Comparison of ENCODE assay signal across 8 cellular contexts in genomic region chr10:6347391-6347951, GRCh38.
DNase-seq lines count a peak whose midpoint lies in the region; ATAC-seq lines count a peak whose summit lies in the region.

No MANE protein-coding gene starts in this region.

- DNase-seq in activated CD4-positive, alpha-beta T cell treated with anti-CD3 and anti-CD28 coated beads, Interleukin-2, amount 50 U/mL, for 24 hours (ENCODE audit: low read depth in 1 of 2, low spot score in 1 of 2): peak; percentile 22 to 50
- DNase-seq in fibroblast of peridontal ligament (ENCODE audit: extremely low read depth) (peak; percentile 8), DMS53 (lab: John Stamatoyannopoulos, UW) (no peak), Right ventricle myocardium inferior (ENCODE audit: missing footprints) (no peak)
- peak; percentile 32 for DNase-seq in stimulated activated CD8-positive, alpha-beta memory T cell treated with anti-CD3 and anti-CD28 coated beads, Interleukin-12 subunit alpha, Interleukin-12 subunit beta, amount 100 ng/mL, for 4 hours (ENCODE audit: low read depth)

- ATAC-seq in GM19023 (IDR thresholded peaks at IDR 0.05; ENCODE audit: unreplicated experiment) (peak; percentile 18), HG03280 (IDR thresholded peaks at IDR 0.05; ENCODE audit: unreplicated experiment) (peak; percentile 16), Right ventricle myocardium inferior (no peak), esophagus mucosa (no peak)

- intact Hi-C loops in Right ventricle myocardium inferior (cut with DNase I): no loop called here

Comparison
In these comparisons a context has a peak if more than half of its experiments do, and no peak if none do; other contexts are left out.
1. ATAC-seq: peak in GM19023 (single experiment) and HG03280 (single experiment); none in Right ventricle myocardium inferior (single experiment) and esophagus mucosa (single experiment).
2. DNase-seq: peak in activated CD4-positive, alpha-beta T cell treated with anti-CD3 and anti-CD28 coated beads, Interleukin-2, amount 50 U/mL, for 24 hours (2 of 2), fibroblast of peridontal ligament (single experiment) and stimulated activated CD8-positive, alpha-beta memory T cell treated with anti-CD3 and anti-CD28 coated beads, Interleukin-12 subunit alpha, Interleukin-12 subunit beta, amount 100 ng/mL, for 4 hours (single experiment); none in DMS53 (single experiment) and Right ventricle myocardium inferior (single experiment).